ENCODE assay signal across 15 cellular contexts in genomic region chrX:110536788-110537187, GRCh38.
"Had no signal": no experiment of that assay in that cellular context is flagged by ENCODE, and none has a peak within 500 bp of the region (broad histone marks: within the 10 kb centered on the region; RNA-seq: fewer than 3 reads in every experiment).

No MANE protein-coding gene starts in this region.

- ATAC-seq: activated T-helper 17 cell treated with anti-CD3 and anti-CD28 coated beads, Interleukin-2, amount 50 U/mL, for 72 hours; effector memory CD8-positive, alpha-beta T cell; left lung; natural killer cell; stimulated activated memory B cell treated with anti-CD40 and anti-IgM and Interleukin-4, amounts not matched to agents 10 μg/mL and 1 μg/mL and 100 μg/mL, for 72 hours had no signal

- H3K9me3 ChIP-seq: neutrophil had no signal

- H3K27ac ChIP-seq: ascending aorta, epithelial cell of prostate, left lung, neutrophil, VCaP had no signal

- H3K4me3 ChIP-seq: ascending aorta, left lung had no signal

- H3K36me3 ChIP-seq: ascending aorta, left lung, neutrophil had no signal

- DNase-seq: activated CD4-positive, alpha-beta T cell treated with anti-CD3 and anti-CD28 coated beads, Interleukin-2, amount 50 U/mL, for 48 hours; activated naive CD4-positive, alpha-beta T cell treated with anti-CD3 and anti-CD28 coated beads for 36 hours; dermis blood vessel endothelial cell; effector memory CD8-positive, alpha-beta T cell; left lung; natural killer cell; posterior cingulate gyrus; retina; stimulated activated CD4-positive, alpha-beta T cell treated with anti-CD3 and anti-CD28 coated beads, Interleukin-2, amount 100 ng/mL, for 48 hours had no signal

- H3K4me1 ChIP-seq: ascending aorta, left lung had no signal

- H3K27me3 ChIP-seq: ascending aorta, left lung, neutrophil had no signal
